40 cellular contexts compared by ENCODE assay signal in the genomic region with DNA sequence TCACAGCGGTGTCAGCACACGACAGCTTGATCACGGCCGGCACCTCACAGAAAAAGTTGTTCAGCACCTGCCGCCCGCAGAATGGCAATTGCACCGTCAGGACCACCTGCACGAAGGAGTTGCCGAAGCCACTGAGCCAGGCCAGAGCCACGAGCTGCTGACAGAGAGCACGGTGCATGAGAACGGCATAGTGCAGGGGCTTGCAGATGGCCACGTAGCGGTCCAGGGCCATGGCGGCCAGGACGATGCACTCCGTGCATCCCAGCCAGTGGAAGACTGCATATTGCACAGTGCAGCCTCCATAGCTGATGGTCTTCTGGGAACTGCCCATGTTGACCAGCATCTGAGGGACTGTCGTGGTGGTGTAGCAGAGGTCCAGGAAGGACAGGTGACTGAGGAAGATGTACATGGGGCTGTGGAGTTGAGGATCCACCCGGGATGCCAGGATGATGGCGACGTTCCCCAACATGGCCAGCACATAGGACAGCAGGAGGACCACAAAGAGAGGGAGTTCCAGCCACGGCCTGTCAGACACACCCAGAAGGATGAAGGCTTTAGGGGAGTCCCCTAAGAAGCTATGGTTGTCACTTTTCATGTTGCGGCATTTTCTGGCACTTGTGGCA. TPM values are rescaled to one million over a fixed set of nuclear protein-coding genes. Genes with fewer than 3 reads are reported as not detected.
"Had no signal": no experiment of that assay in that cellular context is flagged by ENCODE, and none has a peak within 500 bp of the region (broad histone marks: within the 10 kb centered on the region; RNA-seq: fewer than 3 reads in every experiment).

No MANE protein-coding gene starts in this region.

- H3K4me1 Mint-ChIP-seq: activated CD4-positive, alpha-beta T cell treated with anti-CD3 and anti-CD28 coated beads, Interleukin-2, amount 10 ng/mL, durations not matched to agents 24 days and 14 days had no signal

- H3K4me3 Mint-ChIP-seq: activated CD4-positive, alpha-beta T cell treated with anti-CD3 and anti-CD28 coated beads, Interleukin-2, amount 10 ng/mL, durations not matched to agents 24 days and 14 days; activated CD8-positive, alpha-beta T cell treated with anti-CD3 and anti-CD28 coated beads for 36 hours; activated naive CD4-positive, alpha-beta T cell treated with anti-CD3 and anti-CD28 coated beads for 36 hours; activated T-helper 1 cell treated with anti-CD3 and anti-CD28 coated beads, Interleukin-12 subunit alpha, Interleukin-12 subunit beta, Interleukin-2, Interleukin-4 antibody, amounts not matched to agents 30 ng/mL and 10 ng/mL and 1 ng/mL, durations not matched to agents 14 hours and 24 hours and 36 hours had no signal

- H3K27ac Mint-ChIP-seq: activated CD4-positive, alpha-beta T cell treated with anti-CD3 and anti-CD28 coated beads, Interleukin-2, amount 10 ng/mL, durations not matched to agents 24 days and 14 days; activated CD8-positive, alpha-beta T cell treated with anti-CD3 and anti-CD28 coated beads for 36 hours; activated naive CD4-positive, alpha-beta T cell treated with anti-CD3 and anti-CD28 coated beads for 36 hours; activated naive CD4-positive, alpha-beta T cell treated with anti-CD3 and anti-CD28 coated beads, Interleukin-2, amount 50 U/mL, for 72 hours; activated T-helper 1 cell treated with anti-CD3 and anti-CD28 coated beads, Interleukin-12 subunit alpha, Interleukin-12 subunit beta, Interleukin-2, Interleukin-4 antibody, amounts not matched to agents 30 ng/mL and 10 ng/mL and 1 ng/mL, durations not matched to agents 14 hours and 24 hours and 36 hours had no signal

- H3K36me3 ChIP-seq: adrenal gland, breast epithelium, WERI-Rb-1 had no signal

- DNase-seq: activated CD4-positive, alpha-beta T cell treated with anti-CD3 and anti-CD28 coated beads, Interleukin-2, amount 10 ng/mL, durations not matched to agents 24 days and 14 days; activated CD4-positive, alpha-beta T cell treated with anti-CD3 and anti-CD28 coated beads, Interleukin-2, amount 50 U/mL, for 4 hours; activated CD8-positive, alpha-beta T cell treated with anti-CD3 and anti-CD28 coated beads for 36 hours; activated gamma-delta T cell treated with Interleukin-2 at 50 U/mL for 16 hours; activated naive CD4-positive, alpha-beta T cell treated with anti-CD3 and anti-CD28 coated beads for 36 hours; activated T-cell treated with anti-CD3 and anti-CD28 coated beads, Interleukin-2, amount 50 U/mL, for 1 hour; adrenal gland; body of pancreas; MM.1S; MV-4-11; NCI-H1092; NCI-H1436 treated with DMSO at 0.1 percent for 48 hours; NCI-H1694 treated with DMSO at 0.1 percent for 48 hours; NCI-H2029; NCI-H2107; NCI-H2171; NCI-H510A; NCI-H526; NCI-H748 treated with DMSO at 0.1 percent for 48 hours; NK-92 treated with Interleukin-12 subunit alpha and Interleukin-12 subunit beta, amount 100 ng/mL, for 24 hours; PC-9; SIG-M5; SW 1271; T-helper 1 cell; T1000; WERI-Rb-1 had no signal

- ATAC-seq: activated CD8-positive, alpha-beta T cell treated with anti-CD3 and anti-CD28 coated beads for 36 hours; activated naive CD4-positive, alpha-beta T cell treated with anti-CD3 and anti-CD28 coated beads, Interleukin-2, amount 50 U/mL, for 72 hours; body of pancreas; Right ventricle myocardium inferior; SK-N-SH treated with all-trans-retinoic acid at 6 μM for 48 hours had no signal

- H3K4me3 ChIP-seq: adrenal gland, body of pancreas, breast epithelium, PC-9 had no signal

- H3K9me3 ChIP-seq: adrenal gland, body of pancreas, breast epithelium had no signal

- H3K27me3 ChIP-seq: adrenal gland, body of pancreas had no signal

- H3K27ac ChIP-seq: adrenal gland, body of pancreas, breast epithelium, KMS-11, PC-9, RWPE1, WERI-Rb-1 had no signal

- H3K4me1 ChIP-seq: adrenal gland, breast epithelium had no signal

- H3K9me3 Mint-ChIP-seq: activated CD4-positive, alpha-beta T cell treated with anti-CD3 and anti-CD28 coated beads, Interleukin-2, amount 10 ng/mL, durations not matched to agents 24 days and 14 days; activated CD8-positive, alpha-beta T cell treated with anti-CD3 and anti-CD28 coated beads for 36 hours; activated naive CD4-positive, alpha-beta T cell treated with anti-CD3 and anti-CD28 coated beads for 36 hours; activated naive CD4-positive, alpha-beta T cell treated with anti-CD3 and anti-CD28 coated beads, Interleukin-2, amount 50 U/mL, for 72 hours; activated T-helper 1 cell treated with anti-CD3 and anti-CD28 coated beads, Interleukin-12 subunit alpha, Interleukin-12 subunit beta, Interleukin-2, Interleukin-4 antibody, amounts not matched to agents 30 ng/mL and 10 ng/mL and 1 ng/mL, durations not matched to agents 14 hours and 24 hours and 36 hours had no signal

RNA-seq across cellular contexts. Expression of a gene that starts 6.4 kb away (rescaled TPM):
- total RNA-seq: activated CD4-positive, alpha-beta T cell treated with anti-CD3 and anti-CD28 coated beads, Interleukin-2, amount 10 ng/mL, durations not matched to agents 24 days and 14 days; activated CD8-positive, alpha-beta memory T cell treated with anti-CD3 and anti-CD28 coated beads for 36 hours; activated CD8-positive, alpha-beta T cell treated with anti-CD3 and anti-CD28 coated beads for 36 hours; activated naive CD4-positive, alpha-beta T cell treated with anti-CD3 and anti-CD28 coated beads for 36 hours; activated naive CD4-positive, alpha-beta T cell treated with anti-CD3 and anti-CD28 coated beads, Interleukin-2, amount 50 U/mL, for 72 hours; activated T-helper 1 cell treated with anti-CD3 and anti-CD28 coated beads, Interleukin-12 subunit alpha, Interleukin-12 subunit beta, Interleukin-2, Interleukin-4 antibody, amounts not matched to agents 30 ng/mL and 10 ng/mL and 1 ng/mL, durations not matched to agents 14 hours and 24 hours and 36 hours; adrenal gland; astrocyte; body of pancreas; breast epithelium; cardiac septum; LHCN-M2; OCI-LY7; PC-9; Right ventricle myocardium inferior; SK-MEL-5; T-helper 2 cell treated with Interferon-gamma antibody and Interleukin-4, amounts not matched to agents 100 ng/mL and 5 ng/mL, for 36 hours had no signal

RNA-seq across cellular contexts. Expression of a gene that starts 35.5 kb away (rescaled TPM):
- total RNA-seq: activated T-helper 1 cell treated with anti-CD3 and anti-CD28 coated beads, Interleukin-12 subunit alpha, Interleukin-12 subunit beta, Interleukin-2, Interleukin-4 antibody, amounts not matched to agents 30 ng/mL and 10 ng/mL and 1 ng/mL, durations not matched to agents 14 hours and 24 hours and 36 hours; OCI-LY7; PC-9 had no signal
